In genomic region chr5:128116445-128116844, GRCh38 we compare ENCODE assay signal across 28 cellular contexts.
"Had no signal": no experiment of that assay in that cellular context is flagged by ENCODE, and none has a peak within 500 bp of the region (broad histone marks: within the 10 kb centered on the region; RNA-seq: fewer than 3 reads in every experiment).

No MANE protein-coding gene starts in this region.

- H3K4me3 ChIP-seq: coronary artery, dorsolateral prefrontal cortex, esophagus muscularis mucosa, esophagus squamous epithelium, gastrocnemius medialis, gastroesophageal sphincter, heart left ventricle, heart right ventricle, hepatocyte had no signal

- H3K9me3 ChIP-seq: esophagus muscularis mucosa, esophagus squamous epithelium, gastrocnemius medialis had no signal

- H3K4me2 ChIP-seq: hepatocyte had no signal

- ATAC-seq: effector memory CD8-positive, alpha-beta T cell; esophagus mucosa; foreskin keratinocyte; gastrocnemius medialis; gastroesophageal sphincter; heart left ventricle; heart right ventricle had no signal

- H3K27ac ChIP-seq: coronary artery, epithelial cell of prostate, esophagus muscularis mucosa, esophagus squamous epithelium, foreskin keratinocyte, gastrocnemius medialis, gastroesophageal sphincter, heart left ventricle, heart right ventricle, hepatocyte had no signal

- DNase-seq: cortex of kidney; dermis blood vessel endothelial cell; dorsolateral prefrontal cortex; effector CD4-positive, alpha-beta T cell; effector CD8-positive, alpha-beta T cell; effector memory CD4-positive, alpha-beta T cell; effector memory CD8-positive, alpha-beta T cell; endodermal cell; erythroblast; esophagus squamous epithelium; foreskin fibroblast; foreskin keratinocyte; foreskin melanocyte; gastrocnemius medialis; glutamatergic neuron; head of caudate nucleus; heart left ventricle; heart right ventricle; hippocampal formation had no signal

- H3K27me3 ChIP-seq: dorsolateral prefrontal cortex, esophagus muscularis mucosa, esophagus squamous epithelium, foreskin keratinocyte, gastrocnemius medialis, gastroesophageal sphincter, heart left ventricle, heart right ventricle, hepatocyte had no signal

- H3K4me1 ChIP-seq: gastrocnemius medialis, gastroesophageal sphincter, heart left ventricle, heart right ventricle had no signal

- H2AFZ ChIP-seq: hepatocyte had no signal

- FAIRE-seq: endometrium, endothelial cell of umbilical vein, frontal cortex had no signal
